ENCODE assay signal across 9 cellular contexts in the genomic region with DNA sequence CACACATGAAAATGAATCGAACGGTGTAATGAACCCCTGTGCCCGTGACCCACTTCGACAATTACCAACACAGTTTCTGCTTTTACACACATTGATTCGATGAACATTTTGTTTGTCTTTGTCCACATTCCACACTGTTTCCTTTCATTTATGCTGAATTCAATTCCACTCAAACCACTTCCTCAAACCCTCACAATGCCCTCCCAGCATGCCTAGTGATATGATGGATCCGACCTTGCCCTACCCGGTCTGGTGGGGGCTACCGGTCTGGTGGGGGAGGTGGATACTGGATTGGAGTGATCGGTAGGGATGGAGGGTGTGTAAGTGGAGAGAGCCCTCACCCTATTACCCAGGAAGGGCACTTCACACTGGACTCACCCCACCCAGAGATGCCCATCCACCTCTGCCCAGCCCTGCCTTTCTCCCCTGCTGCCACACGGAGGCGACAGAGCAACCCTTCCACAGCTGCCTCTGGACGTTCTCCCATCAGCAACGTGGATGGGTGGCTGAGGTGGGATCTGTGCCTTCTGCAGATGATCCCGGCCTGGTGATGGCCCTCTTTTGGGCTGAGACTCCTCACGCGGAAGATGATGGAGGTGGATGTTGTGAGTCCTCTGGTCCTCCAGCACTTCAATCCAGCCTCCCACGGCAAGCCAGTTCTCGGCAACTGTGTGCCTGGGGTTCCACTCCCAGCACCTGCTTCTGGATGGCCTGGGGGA. TPM values are rescaled to one million over a fixed set of nuclear protein-coding genes. Genes with fewer than 3 reads are reported as not detected.
DNase-seq lines count a peak whose midpoint lies in the region; ATAC-seq and TF ChIP-seq lines count a peak whose summit lies in the region.
"Had no signal": no experiment of that assay in that cellular context is flagged by ENCODE, and none has a peak within 500 bp of the region (broad histone marks: within the 10 kb centered on the region; RNA-seq: fewer than 3 reads in every experiment).

No MANE protein-coding gene starts in this region.

- H3K4me1 Mint-ChIP-seq in type B pancreatic cell (ENCODE audit: unreplicated experiment): peaks cover 14% of the 10 kb centered on the region

- DNase-seq in DMS53 (lab: John Stamatoyannopoulos, UW) (peak; percentile 92), HuH-7.5 (ENCODE audit: low spot score) (peak; percentile 63), RWPE2 (ENCODE audit: low spot score) (peak; percentile 79), foreskin fibroblast (peak; percentile 29 to 66), omental fat pad (ENCODE audit: low spot score) (peak; percentile 37), type B pancreatic cell (ENCODE audit: extremely low spot score, unreplicated experiment) (no peak)
- DNase-seq in activated effector memory CD4-positive, alpha-beta T cell treated with Interleukin-2 at 50 U/mL for 16 hours: peak; percentile 24

- H3K4me3 ChIP-seq in RWPE2 (ENCODE audit: severe bottlenecking) (no peak overlapping the region), foreskin fibroblast (ENCODE audit: low read depth in 1 of 2, low read length in 2 of 2) (no peak overlapping the region)

- no peaks in the 10 kb centered on the region for H3K36me3 Mint-ChIP-seq in type B pancreatic cell

- H3K9me3 ChIP-seq in RWPE2 (ENCODE audit: severe bottlenecking): no peaks in the 10 kb centered on the region

- ATAC-seq in RWPE2 (ENCODE audit: low read depth) (peak; percentile 26), omental fat pad (ENCODE audit: low FRiP score) (peak; percentile 39), HG03439 (IDR thresholded peaks at IDR 0.05; ENCODE audit: unreplicated experiment) (no peak)

- no peaks in the 10 kb centered on the region for H3K27me3 Mint-ChIP-seq in type B pancreatic cell

- H3K27ac Mint-ChIP-seq in type B pancreatic cell: no peak overlapping the region

- peak overlapping the region; percentile 98 for H3K27ac ChIP-seq in RWPE2 (ENCODE audit: poor library complexity, severe bottlenecking)

- peaks cover 31% of the 10 kb centered on the region for H3K4me1 ChIP-seq in RWPE2 (ENCODE audit: insufficient read depth, poor library complexity, severe bottlenecking)

- no peak overlapping the region for H3K4me3 Mint-ChIP-seq in type B pancreatic cell

- no peaks in the 10 kb centered on the region for H3K9me3 Mint-ChIP-seq in type B pancreatic cell

- TF ChIP-seq CTCF in RWPE2 (IDR thresholded peaks at IDR 0.05; ENCODE audit: poor library complexity, severe bottlenecking) (peak; percentile 82), foreskin fibroblast (IDR thresholded peaks at IDR 0.05; ENCODE audit: low read depth, low read length) (peak; percentile 94), omental fat pad (IDR thresholded peaks at IDR 0.05) (no peak), type B pancreatic cell (conservative IDR thresholded peaks at IDR 0.05) (peak; percentile 81)

- no peaks in the 10 kb centered on the region for H3K36me3 ChIP-seq in RWPE2 (ENCODE audit: low read depth)

- no peaks in the 10 kb centered on the region for H3K27me3 ChIP-seq in RWPE2 (ENCODE audit: insufficient read depth, poor library complexity, severe bottlenecking)

RNA-seq across cellular contexts. Expression of gene P2RY2, which starts 33.0 kb away (rescaled TPM):
- 1 to 10 TPM in 1 of 4 donors, under 1 TPM in 3; 0.47 to 1.1 (median 0.64) TPM for total RNA-seq in omental fat pad
- total RNA-seq in type B pancreatic cell (ENCODE audit: low replicate concordance): 12.1 and 25.3 TPM in 2 replicates
- total RNA-seq: activated CD8-positive, alpha-beta memory T cell treated with anti-CD3 and anti-CD28 coated beads for 36 hours had no signal

RNA-seq across cellular contexts. Expression of gene FCHSD2, which starts 43.0 kb away (rescaled TPM):
- total RNA-seq in omental fat pad (10 to 100 TPM; 15.4 to 37.8 (median 31.9) TPM), type B pancreatic cell (ENCODE audit: low replicate concordance) (30.8 and 32.0 TPM in 2 replicates)

Comparison
In these comparisons a context has a peak if more than half of its experiments do, and no peak if none do; other contexts are left out.
1. CTCF ChIP-seq: peak in RWPE2 (single experiment), foreskin fibroblast (single experiment) and type B pancreatic cell (single experiment); none in omental fat pad (0 of 3).